21 cellular contexts compared by ENCODE assay signal in genomic region chr19:16148443-16149045, GRCh38. TPM values are rescaled to one million over a fixed set of nuclear protein-coding genes. Genes with fewer than 3 reads are reported as not detected.
DNase-seq lines count a peak whose midpoint lies in the region; ATAC-seq and TF ChIP-seq lines count a peak whose summit lies in the region.
"Had no signal": no experiment of that assay in that cellular context is flagged by ENCODE, and none has a peak within 500 bp of the region (broad histone marks: within the 10 kb centered on the region; RNA-seq: fewer than 3 reads in every experiment).

No MANE protein-coding gene starts in this region.

- H3K4me1 ChIP-seq in HEK293 (ENCODE audit: control insufficient read depth, insufficient read depth, low read length) = no peaks in the 10 kb centered on the region
- H3K4me1 ChIP-seq: ascending aorta, suprapubic skin had no signal

- H3K27ac ChIP-seq in HEK293 (ENCODE audit: extremely low read depth, low read depth, low read length) = no peak overlapping the region
- H3K27ac ChIP-seq: ascending aorta, suprapubic skin had no signal

- H3K4me1 Mint-ChIP-seq in CD14-positive monocyte (peaks cover 74% of the 10 kb centered on the region), activated B cell treated with CpG ODN at 0.5 μM for 24 hours (peaks cover 77% of the 10 kb centered on the region), naive B cell (peaks cover 25 to 71% (median 49%) of the 10 kb centered on the region in 3 donors)
- H3K4me1 Mint-ChIP-seq: endodermal cell had no signal

- no peak overlapping the region for H3K4me3 ChIP-seq in HEK293 (ENCODE audit: low read depth, low read length)
- H3K4me3 ChIP-seq: ascending aorta, lung, suprapubic skin had no signal

- H3K27ac Mint-ChIP-seq in CD14-positive monocyte (peak overlapping the region; percentile 96 to 99 (median 98)), activated B cell treated with CpG ODN at 0.5 μM for 24 hours (peak overlapping the region; percentile 89), naive B cell (peak overlapping the region; percentile 78 to 99 (median 94))
- H3K27ac Mint-ChIP-seq: endodermal cell, WTC11 had no signal

- CTCF ChIA-PET in HEK293 (lab: Yijun Ruan, JAX) (interaction anchor here (0.6 kb wide), 1 partner anchor 95 kb away, joined by 3 read pairs; no protein-coding TSS in a partner anchor), activated B cell treated with CpG ODN at 0.5 μM for 24 hours (lab: Charles Lee) (interaction anchor here (0.9 to 3.3 kb wide), 3 partner anchors 30 to 78 kb away, joined by 3 to 16 read pairs (median 4); no protein-coding TSS in a partner anchor)

- no peaks in the 10 kb centered on the region for H3K9me3 ChIP-seq in HEK293 (ENCODE audit: control insufficient read depth, insufficient read depth, low read depth, low read length)
- H3K9me3 ChIP-seq: ascending aorta, suprapubic skin had no signal

- H3K36me3 Mint-ChIP-seq in CD14-positive monocyte (peaks cover 18 to 47% of the 10 kb centered on the region in 2 donors), activated B cell treated with CpG ODN at 0.5 μM for 24 hours (ENCODE audit: low read depth) (peaks cover 67% of the 10 kb centered on the region), naive B cell (peaks cover 0 to 1% of the 10 kb centered on the region in 2 donors)
- H3K36me3 Mint-ChIP-seq: WTC11 had no signal

- ATAC-seq in activated B cell treated with CpG ODN at 0.5 μM for 24 hours (ENCODE audit: low read depth) (no peak), naive B cell (ENCODE audit: low read depth in 2 of 2) (no peak), left lobe of liver (no peak)
- ATAC-seq: T-cell, WTC11 had no signal

- POLR2A ChIA-PET in HEK293 (lab: Yijun Ruan, JAX) (no interaction called here), activated B cell treated with CpG ODN at 0.5 μM for 24 hours (lab: Charles Lee) (interaction anchor here (0.7 to 15.4 kb wide), 10 partner anchors 8 to 72 kb away, joined by 3 to 338 read pairs (median 10); partner anchors contain the start of genes FAM32A, RAB8A and TPM4)

- H3K36me3 ChIP-seq in HEK293 (ENCODE audit: control insufficient read depth in 2 of 2, insufficient read depth in 1 of 2, low read length in 2 of 2) = no peaks in the 10 kb centered on the region
- H3K36me3 ChIP-seq: ascending aorta, suprapubic skin had no signal

- H3K4me3 Mint-ChIP-seq in CD14-positive monocyte (peak overlapping the region; percentile 45 to 76), activated B cell treated with CpG ODN at 0.5 μM for 24 hours (peak overlapping the region; percentile 59), naive B cell (peak overlapping the region; percentile 38 to 90 (median 80))
- H3K4me3 Mint-ChIP-seq: endodermal cell, T-cell, WTC11 had no signal

- H3K9me3 Mint-ChIP-seq in CD14-positive monocyte (no peaks in the 10 kb centered on the region), activated B cell treated with CpG ODN at 0.5 μM for 24 hours (no peaks in the 10 kb centered on the region), naive B cell (no peaks in the 10 kb centered on the region)
- H3K9me3 Mint-ChIP-seq: endodermal cell, T-cell, WTC11 had no signal

- no peak for DNase-seq in CD14-positive monocyte (ENCODE audit: low spot score)
- no peak for DNase-seq in activated B cell treated with CpG ODN at 0.5 μM for 24 hours
- DNase-seq in naive B cell = no peak
- no peak for DNase-seq in NCI-H226
- no peak for DNase-seq in effector CD4-positive, alpha-beta T cell
- no peak for DNase-seq in left lobe of liver (ENCODE audit: low spot score)
- DNase-seq: activated gamma-delta T cell treated with Interleukin-2 at 50 U/mL for 16 hours; Calu3; cerebellar nuclear complex; endodermal cell; NCI-H1694 treated with DMSO at 0.1 percent for 48 hours; NCI-H2227 treated with DMSO at 0.1 percent for 48 hours; stimulated activated CD4-positive, alpha-beta T cell treated with anti-CD3 and anti-CD28 coated beads, Interleukin-4, amount 100 ng/mL, for 1 hour; T-cell had no signal

- intact Hi-C loops in CD14-positive monocyte (cut with micrococcal nuclease) (loop anchor here in 1 of 2 donors (5.0 kb wide), 1 partner anchor 36 kb away; the partner anchor contains the start of gene RAB8A), activated B cell treated with CpG ODN at 0.5 μM for 24 hours (cut with micrococcal nuclease) (no loop called here)

- TF ChIP-seq CTCF in CD14-positive monocyte (IDR thresholded peaks at IDR 0.05) = no peak
- TF ChIP-seq CTCF in HEK293 (tag by site-specific recombination; IDR thresholded peaks at IDR 0.05) = no peak
- no peak for TF ChIP-seq CTCF in activated B cell treated with CpG ODN at 0.5 μM for 24 hours (IDR thresholded peaks at IDR 0.05)

- H3K27me3 Mint-ChIP-seq in CD14-positive monocyte (ENCODE audit: low read depth in 3 of 3) (no peaks in the 10 kb centered on the region), activated B cell treated with CpG ODN at 0.5 μM for 24 hours (no peaks in the 10 kb centered on the region), naive B cell (no peaks in the 10 kb centered on the region)
- H3K27me3 Mint-ChIP-seq: T-cell had no signal

TF ChIP-seq in HEK293, 187 proteins besides CTCF, POLR2A, EP300 and RAD21:
- TF ChIP-seq ZNF776 (tag by site-specific recombination; IDR thresholded peaks at IDR 0.05; ENCODE audit: borderline replicate concordance) (no peak), KLF1 (tag by site-specific recombination; IDR thresholded peaks at IDR 0.05) (peak; percentile 29; the same call in 1 of the 2 replicates)

RNA-seq across cellular contexts. Expression of gene HSH2D, which starts 5.1 kb away (rescaled TPM):
- 10 to 100 TPM; 13.8 to 16.7 TPM for polyA plus RNA-seq in CD14-positive monocyte
- total RNA-seq in activated B cell treated with CpG ODN at 0.5 μM for 24 hours = 172 and 191 TPM in 2 replicates
- polyA plus RNA-seq in naive B cell (ENCODE audit: low read depth in 6 of 6) = 10 to 100 TPM; 25.7 to 53.2 (median 40.1) TPM
- total RNA-seq in left lobe of liver = 0.86 TPM
- total RNA-seq: ascending aorta, RPMI7951 had no signal

RNA-seq across cellular contexts. Expression of gene CIB3, which starts 24.8 kb away (rescaled TPM):
- polyA plus RNA-seq in CD14-positive monocyte = not detected
- total RNA-seq in activated B cell treated with CpG ODN at 0.5 μM for 24 hours = not detected in 2 replicates
- not detected for polyA plus RNA-seq in naive B cell (ENCODE audit: low read depth in 6 of 6)
- not detected for total RNA-seq in left lobe of liver
- total RNA-seq: ascending aorta, Calu3, endodermal cell, lung, posterior vena cava, RPMI7951, suprapubic skin, T-cell, WTC11 had no signal

RNA-seq across cellular contexts. Expression of gene FAM32A, which starts 36.7 kb away (rescaled TPM):
- polyA plus RNA-seq in CD14-positive monocyte = 100 to 1,000 TPM; 219 to 245 TPM
- total RNA-seq in activated B cell treated with CpG ODN at 0.5 μM for 24 hours = 52.2 and 53.5 TPM in 2 replicates
- polyA plus RNA-seq in naive B cell (ENCODE audit: low read depth in 6 of 6) = 100 to 1,000 TPM; 123 to 235 (median 155) TPM
- 32.9 TPM for total RNA-seq in left lobe of liver

RNA-seq across cellular contexts. Expression of gene RAB8A, which starts 36.9 kb away (rescaled TPM):
- polyA plus RNA-seq in CD14-positive monocyte (100 to 1,000 TPM; 109 to 124 TPM), naive B cell (ENCODE audit: low read depth in 6 of 6) (100 to 1,000 TPM in 5 of 6 donors, 10 to 100 TPM in 1; 98.8 to 134 (median 112) TPM)
- total RNA-seq in activated B cell treated with CpG ODN at 0.5 μM for 24 hours (157 and 171 TPM in 2 replicates), left lobe of liver (56.5 TPM)

RNA-seq across cellular contexts. Expression of gene AP1M1, which starts 49.2 kb away (rescaled TPM):
- 100 to 1,000 TPM; 133 to 134 TPM for polyA plus RNA-seq in CD14-positive monocyte
- total RNA-seq in activated B cell treated with CpG ODN at 0.5 μM for 24 hours = 82.6 and 87.5 TPM in 2 replicates
- polyA plus RNA-seq in naive B cell (ENCODE audit: low read depth in 6 of 6) = 100 to 1,000 TPM; 121 to 135 (median 122) TPM
- total RNA-seq in left lobe of liver = 76.5 TPM

Comparison
In these comparisons a context has a peak if more than half of its experiments do, and no peak if none do; other contexts are left out.
1. RNA of gene HSH2D, which starts 5.1 kb away (total RNA-seq): 172 to 191 TPM in activated B cell treated with CpG ODN at 0.5 μM for 24 hours; 0.86 TPM in left lobe of liver (single experiment); every median in the first group is over 10 times any median in the second.
2. Peak in every context shown above with its lines, with median percentiles within 50 percentile points of each other: H3K27ac Mint-ChIP-seq and H3K4me3 Mint-ChIP-seq.